ENCODE assay signal across 7 cellular contexts in the genomic region with DNA sequence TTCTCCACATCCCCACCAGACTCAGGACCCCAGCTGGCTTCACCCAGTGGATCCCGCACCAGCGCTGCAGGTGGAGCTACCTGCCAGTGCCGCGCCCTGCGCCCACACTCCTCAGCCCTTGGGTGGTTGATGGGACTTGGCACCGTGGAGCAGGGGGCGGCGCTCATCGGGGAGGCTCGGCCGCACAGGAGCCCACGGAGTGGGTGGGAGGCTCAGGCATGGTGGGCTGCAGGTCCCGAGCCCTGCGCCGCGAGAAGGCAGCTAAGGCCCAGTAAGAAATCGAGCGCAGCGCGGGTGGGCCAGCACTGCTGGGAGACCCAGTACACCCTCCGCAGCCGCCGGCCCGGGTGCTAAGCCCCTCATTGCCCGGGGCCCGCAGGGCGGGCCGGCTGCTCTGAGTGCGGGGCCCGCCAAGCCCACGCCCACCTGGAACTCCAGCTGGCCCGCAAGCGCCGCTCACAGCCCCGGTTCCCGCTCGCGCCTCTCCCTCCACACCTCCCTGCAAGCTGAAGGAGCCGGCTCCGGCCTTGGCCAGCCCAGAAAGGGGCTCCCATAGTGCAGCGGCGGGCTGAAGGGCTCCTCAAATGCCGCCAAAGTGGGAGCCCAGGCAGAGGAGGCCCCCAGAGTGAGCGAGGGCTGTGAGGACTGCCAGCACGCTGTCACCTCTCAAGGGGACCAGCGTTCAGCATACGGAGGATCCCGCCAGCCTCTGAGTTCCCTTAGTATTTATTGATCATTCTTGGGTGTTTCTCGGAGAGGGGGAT. TPM values are rescaled to one million over a fixed set of nuclear protein-coding genes. Genes with fewer than 3 reads are reported as not detected.
DNase-seq lines count a peak whose midpoint lies in the region; ATAC-seq and TF ChIP-seq lines count a peak whose summit lies in the region.
"Not testable (repeated sequence)": the region's sequence is repeated elsewhere in the genome, so short reads cannot be mapped to it uniquely, and the experiment has no call there.

No MANE protein-coding gene starts in this region.

- not testable (repeated sequence) for H3K27ac ChIP-seq in BLaER1; neuronal stem cell (replicated peaks; ENCODE audit: low read length); trophoblast cell (ENCODE audit: low read depth, low read length); aorta (ENCODE audit: low read depth in 1 of 2, low read length in 2 of 2)

- H4K91ac ChIP-seq in neuronal stem cell (ENCODE audit: low read depth, low read length, poor library complexity), result not testable (repeated sequence)
- H4K91ac ChIP-seq in trophoblast cell (ENCODE audit: low read depth, low read length), result peak overlapping the region; percentile 58

- H3K79me1 ChIP-seq in neuronal stem cell (ENCODE audit: low read depth, low read length), result not testable (repeated sequence)
- peaks cover 21% of the 10 kb centered on the region for H3K79me1 ChIP-seq in trophoblast cell (ENCODE audit: low read length)

- not testable (repeated sequence) for H3K9ac ChIP-seq in BLaER1; neuronal stem cell (ENCODE audit: low read depth, low read length, poor library complexity); trophoblast cell (ENCODE audit: low read length)

- H3K36me3 Mint-ChIP-seq in CD14-positive monocyte; chondrocyte (ENCODE audit: low read depth): not testable (repeated sequence)

- H3K14ac ChIP-seq in neuronal stem cell (ENCODE audit: low read length); trophoblast cell (ENCODE audit: low read length): not testable (repeated sequence)

- H3K4me3 ChIP-seq in BLaER1, result 0 out of 2 replicates have a peak overlapping the region, but pooled peaks have one; percentile 22
- H3K4me3 ChIP-seq in neuronal stem cell (ENCODE audit: low read length in 2 of 2); trophoblast cell (ENCODE audit: low read depth, low read length); aorta (ENCODE audit: low read length in 2 of 2): not testable (repeated sequence)

- not testable (repeated sequence) for H3K4ac ChIP-seq in neuronal stem cell (ENCODE audit: low read length); trophoblast cell (ENCODE audit: low read depth, low read length)

- not testable (repeated sequence) for TF ChIP-seq CTCF in CD14-positive monocyte (IDR thresholded peaks at IDR 0.05); chondrocyte (IDR thresholded peaks at IDR 0.05)

- not testable (repeated sequence) for H4K8ac ChIP-seq in neuronal stem cell (ENCODE audit: low read depth, low read length); trophoblast cell (ENCODE audit: low read depth, low read length)

- not testable (repeated sequence) for H4K20me1 ChIP-seq in BLaER1

- H3K27me3 ChIP-seq in BLaER1; neuronal stem cell (ENCODE audit: control insufficient read depth in 3 of 3, insufficient read depth in 3 of 3, low read depth in 1 of 3, low read length in 3 of 3); trophoblast cell (ENCODE audit: insufficient read depth, low read length); aorta (ENCODE audit: control insufficient read depth in 1 of 2, insufficient read depth in 2 of 2, low read length in 1 of 2): not testable (repeated sequence)

- H3K4me1 ChIP-seq in BLaER1, result peaks cover 87% of the 10 kb centered on the region
- not testable (repeated sequence) for H3K4me1 ChIP-seq in neuronal stem cell (ENCODE audit: control insufficient read depth in 2 of 2, insufficient read depth in 1 of 2, low read depth in 1 of 2, low read length in 2 of 2); aorta (ENCODE audit: control insufficient read depth in 1 of 2, insufficient read depth in 2 of 2, low read length in 2 of 2)
- H3K4me1 ChIP-seq in trophoblast cell (ENCODE audit: control insufficient read depth in 1 of 2, insufficient read depth in 2 of 2, low read length in 2 of 2), result peaks cover 10 to 16% of the 10 kb centered on the region in 2 experiments

- H2BK15ac ChIP-seq in neuronal stem cell (ENCODE audit: low read length), result peak overlapping the region; percentile 85

- peaks cover 12% of the 10 kb centered on the region for H3K9me3 ChIP-seq in BLaER1
- not testable (repeated sequence) for H3K9me3 ChIP-seq in neuronal stem cell (replicated peaks in 1 of 2; ENCODE audit: control insufficient read depth in 2 of 2, insufficient read depth in 1 of 2, low read depth in 1 of 2, low read length in 2 of 2); trophoblast cell (ENCODE audit: insufficient read depth, low read depth, low read length); aorta (ENCODE audit: control insufficient read depth, low read length)

- H2BK120ac ChIP-seq in neuronal stem cell (ENCODE audit: low read depth, low read length); trophoblast cell (ENCODE audit: insufficient read depth, low read length, poor library complexity): not testable (repeated sequence)

- peak overlapping the region; percentile 79; the same call in 1 of the 2 replicates for H3K4me2 ChIP-seq in BLaER1
- not testable (repeated sequence) for H3K4me2 ChIP-seq in neuronal stem cell (ENCODE audit: insufficient read depth, low read length, poor library complexity, severe bottlenecking); trophoblast cell (ENCODE audit: low read length)

- H3K79me2 ChIP-seq in trophoblast cell (ENCODE audit: control insufficient read depth, insufficient read depth, low read length, poor library complexity), result not testable (repeated sequence)

- DNase-seq in CD14-positive monocyte (ENCODE audit: low spot score) (peak; percentile 22), chondrocyte (ENCODE audit: low spot score) (peak; percentile 84), islet precursor cell (peak; percentile 37), aorta (peak; percentile 44 to 66)
- not testable (repeated sequence) for DNase-seq in neuronal stem cell (ENCODE audit: low spot score); trophoblast cell

- not testable (repeated sequence) for H2AK5ac ChIP-seq in neuronal stem cell (ENCODE audit: low read depth, low read length); trophoblast cell (ENCODE audit: low read length)

- H4K12ac ChIP-seq in trophoblast cell (ENCODE audit: low read depth, low read length), result not testable (repeated sequence)

- not testable (repeated sequence) for H3K18ac ChIP-seq in neuronal stem cell (ENCODE audit: low read length); trophoblast cell (ENCODE audit: low read length)

- not testable (repeated sequence) for H3K36me3 ChIP-seq in BLaER1; neuronal stem cell (replicated peaks in 1 of 2; ENCODE audit: control insufficient read depth in 2 of 2, insufficient read depth in 2 of 2, low read length in 2 of 2); trophoblast cell (ENCODE audit: control insufficient read depth in 1 of 2, insufficient read depth in 2 of 2, low read length in 2 of 2); aorta (ENCODE audit: control insufficient read depth in 1 of 2, insufficient read depth in 2 of 2, low read length in 1 of 2)

- not testable (repeated sequence) for H2AFZ ChIP-seq in neuronal stem cell (ENCODE audit: low read length); trophoblast cell (ENCODE audit: insufficient read depth, low read length, poor library complexity)

- no CpG with 5 or more reads among the region's 49 CpGs for WGBS in neuronal stem cell (ENCODE audit: extremely low coverage in 2 of 2, insufficient read length in 2 of 2, insufficient replicate concordance in 1 of 2), 2 donors
- WGBS in trophoblast cell (ENCODE audit: extremely low coverage, insufficient coverage, insufficient read length), result no CpG with 5 or more reads among the region's 49 CpGs
- 94 to 96% methylated on average over 41 to 49 of the region's 49 CpGs for WGBS in aorta, 2 donors

- ATAC-seq in aorta (ENCODE audit: low FRiP score), result not testable (repeated sequence)

- peaks cover 45% of the 10 kb centered on the region for H3K4me1 Mint-ChIP-seq in CD14-positive monocyte
- H3K4me1 Mint-ChIP-seq in chondrocyte (ENCODE audit: low read depth), result not testable (repeated sequence)

- intact Hi-C loops in CD14-positive monocyte (cut with micrococcal nuclease), result loop anchor here in 1 of 2 donors (10.0 kb wide), 1 partner anchor 116 kb away; no protein-coding TSS in a partner anchor
- intact Hi-C loops in aorta (cut with DNase I), result not testable (repeated sequence)

- H3K27me3 Mint-ChIP-seq in CD14-positive monocyte (ENCODE audit: low read depth in 3 of 3), result peaks cover 18 to 38% (median 34%) of the 10 kb centered on the region in 3 donors
- peaks cover 17% of the 10 kb centered on the region for H3K27me3 Mint-ChIP-seq in chondrocyte (ENCODE audit: low read depth)

- H3K9me3 Mint-ChIP-seq in CD14-positive monocyte; chondrocyte (ENCODE audit: low read depth): not testable (repeated sequence)

- H3K23ac ChIP-seq in neuronal stem cell (ENCODE audit: low read depth, low read length, poor library complexity); trophoblast cell (ENCODE audit: low read length): not testable (repeated sequence)

- not testable (repeated sequence) for H3K4me3 Mint-ChIP-seq in CD14-positive monocyte; chondrocyte (ENCODE audit: unreplicated experiment)

- not testable (repeated sequence) for H2BK5ac ChIP-seq in neuronal stem cell (ENCODE audit: low read length); trophoblast cell (ENCODE audit: low read depth, low read length, poor library complexity)

- peak overlapping the region in 1 of 7 donors; percentile 57 for H3K27ac Mint-ChIP-seq in CD14-positive monocyte
- not testable (repeated sequence) for H3K27ac Mint-ChIP-seq in chondrocyte (ENCODE audit: unreplicated experiment)

- H2BK12ac ChIP-seq in neuronal stem cell (ENCODE audit: low read length); trophoblast cell (ENCODE audit: low read length): not testable (repeated sequence)

RNA-seq across cellular contexts. Expression of a gene that starts 9.3 kb away (rescaled TPM):
- polyA plus RNA-seq in CD14-positive monocyte (100 to 1,000 TPM in 1 of 2 donors, 1 to 10 TPM in 1; 7.7 to 323 TPM), aorta (100 to 1,000 TPM; 267 to 506 TPM)
- total RNA-seq in chondrocyte (54.7 to 62.1 TPM (median 60.7 TPM) in 3 replicates), aorta (100 to 1,000 TPM; 285 to 303 TPM)
- polyA plus RNA-seq in neuronal stem cell (2013, experiment 1 of 2), result 6.3 TPM
- 6.4 TPM for polyA plus RNA-seq in neuronal stem cell (2013, experiment 2 of 2)
- polyA plus RNA-seq in trophoblast cell (2013), result 675 and 739 TPM in 2 replicates
